In the genomic region with DNA sequence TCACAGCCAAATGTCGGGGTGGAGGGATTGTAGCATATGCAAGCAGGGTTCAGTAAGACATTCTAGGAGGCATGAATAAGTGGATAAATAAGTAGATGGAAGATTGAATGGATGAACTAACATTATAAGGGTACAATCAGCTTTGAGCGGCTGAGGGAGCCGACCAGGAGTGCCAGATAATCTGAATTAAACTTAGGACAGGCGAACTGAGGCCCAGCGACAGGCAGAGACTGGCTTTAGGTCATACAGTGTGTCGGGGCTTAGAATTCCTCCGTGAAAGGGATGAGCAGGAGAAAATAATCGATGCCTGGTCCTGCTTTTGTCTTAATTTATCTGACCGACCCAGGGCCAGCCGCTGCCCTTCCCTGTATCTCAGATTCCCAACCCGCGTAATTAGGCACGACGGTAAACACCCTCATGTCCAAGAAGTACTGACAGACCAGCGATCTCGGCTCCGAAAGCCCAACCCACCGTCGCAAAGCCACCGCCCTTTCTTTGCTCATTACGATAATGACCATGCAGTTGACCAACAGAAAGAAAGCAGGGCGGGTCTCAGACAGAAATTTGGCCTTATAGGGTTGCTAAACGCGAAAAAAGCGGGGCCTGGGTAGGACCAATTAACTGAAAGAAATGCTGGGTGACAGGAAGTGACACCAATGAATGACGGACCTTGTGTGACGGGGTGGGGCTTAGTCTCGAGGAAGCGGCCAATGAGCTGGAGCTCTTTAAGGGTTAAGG, we compare ENCODE assay signal across 8 cellular contexts. TPM values are rescaled to one million over a fixed set of nuclear protein-coding genes. Genes with fewer than 3 reads are reported as not detected.
DNase-seq lines count a peak whose midpoint lies in the region; ATAC-seq, FAIRE-seq and TF ChIP-seq lines count a peak whose summit lies in the region.

No MANE protein-coding gene starts in this region.

- DNase-seq in AG09319 (ENCODE audit: extremely low read depth, low read depth) = peak; percentile 99
- DNase-seq in NCI-H2227 (lab: John Stamatoyannopoulos, UW; ENCODE audit: unreplicated experiment) = peak; percentile 99
- DNase-seq in cerebellum (ENCODE audit: low spot score) = peak; percentile 95
- DNase-seq in keratinocyte (ENCODE audit: low read depth, low spot score) = peak; percentile 86
- DNase-seq in stimulated activated CD4-positive, alpha-beta T cell treated with anti-CD3 and anti-CD28 coated beads, Interleukin-12 subunit alpha, Interleukin-12 subunit beta, amount 100 ng/mL, for 48 hours (ENCODE audit: low read depth in 2 of 3, low spot score in 1 of 3) = peak; percentile 80 to 86 (median 83)

- peaks cover 4% of the 10 kb centered on the region for H3K79me2 ChIP-seq in keratinocyte (ENCODE audit: control insufficient read depth, insufficient read depth, low read length)

- no peaks in the 10 kb centered on the region for H4K20me1 ChIP-seq in keratinocyte (ENCODE audit: control insufficient read depth, extremely low read depth, insufficient read depth, low read length)

- no peaks in the 10 kb centered on the region for H3K9me1 ChIP-seq in keratinocyte (ENCODE audit: control insufficient read depth, extremely low read depth, insufficient read depth, low read length)

- ATAC-seq in GM18909 (IDR thresholded peaks at IDR 0.05; ENCODE audit: poor library complexity, unreplicated experiment) (peak; percentile 89), HG03159 (IDR thresholded peaks at IDR 0.05; ENCODE audit: unreplicated experiment) (peak; percentile 88)

- peak overlapping the region; percentile 99 for H3K9ac ChIP-seq in keratinocyte (ENCODE audit: control insufficient read depth, extremely low read depth, insufficient read depth, low read length)

- dilution Hi-C loops in keratinocyte (cut with MboI; ENCODE audit: extremely low pct_ligation_motif_present, low sequenced_read_pairs) = no loop called here

- H3K4me3 ChIP-seq in WI38 (ENCODE audit: low read depth, low read length) = peak overlapping the region; percentile 82
- peak overlapping the region; percentile 50 to 91 (median 62) for H3K4me3 ChIP-seq in keratinocyte (ENCODE audit: control insufficient read depth in 2 of 3, extremely low read depth in 1 of 3, insufficient read depth in 2 of 3, low read depth in 1 of 3, low read length in 3 of 3)

- H3K4me1 ChIP-seq in keratinocyte (ENCODE audit: control insufficient read depth, extremely low read depth, insufficient read depth, low read length) = peaks cover 46% of the 10 kb centered on the region

- H3K27me3 ChIP-seq in keratinocyte (ENCODE audit: control insufficient read depth, extremely low read depth, insufficient read depth, low read length) = no peaks in the 10 kb centered on the region

- peak overlapping the region; percentile 85 for H3K4me2 ChIP-seq in keratinocyte (ENCODE audit: control insufficient read depth, extremely low read depth, insufficient read depth, low read depth, low read length)

- TF ChIP-seq CTCF in AG09319 (IDR thresholded peaks at IDR 0.05; ENCODE audit: low read depth, low read length) = no peak
- no peak for TF ChIP-seq CTCF in WI38 (IDR thresholded peaks at IDR 0.05; ENCODE audit: low read depth, low read length)
- TF ChIP-seq CTCF in keratinocyte (optimal IDR thresholded peaks at IDR 0.05 in 1 of 3, IDR thresholded peaks at IDR 0.05 in 1 of 3, conservative IDR thresholded peaks at IDR 0.05 in 1 of 3; ENCODE audit: extremely low read depth in 1 of 3, insufficient read depth in 2 of 3, low read length in 3 of 3) = no peak

- H3K36me3 ChIP-seq in keratinocyte (ENCODE audit: control insufficient read depth in 2 of 2, extremely low read depth in 1 of 2, insufficient read depth in 2 of 2, low read length in 2 of 2) = peaks cover 0 to 9% of the 10 kb centered on the region in 2 experiments

- H3K9me3 ChIP-seq in keratinocyte (ENCODE audit: control insufficient read depth, low read depth, low read length) = no peaks in the 10 kb centered on the region

- peak overlapping the region; percentile 99 for H3K27ac ChIP-seq in keratinocyte (ENCODE audit: control insufficient read depth, insufficient read depth, low read length)

- H2AFZ ChIP-seq in keratinocyte (ENCODE audit: control insufficient read depth, low read length) = peak overlapping the region; percentile 91

- FAIRE-seq in keratinocyte (lab: Jason Lieb, UNC) = peak; percentile 89

RNA-seq across cellular contexts. Expression of a gene that starts 0.5 kb away (rescaled TPM):
- total RNA-seq in cerebellum = 8.5 TPM
- polyA plus RNA-seq in keratinocyte = 42.1 to 90.8 TPM (median 70.9 TPM) in 3 replicates
- 32.4 TPM for polyA plus RNA-seq in keratinocyte (2011; ENCODE audit: low read depth)
- 67.7 and 99.0 TPM in 2 replicates for polyA plus RNA-seq in keratinocyte (2011; cell fraction: cytosol; rRNA removed)
- 24.9 and 32.3 TPM in 2 replicates for polyA plus RNA-seq in keratinocyte (2011; cell fraction: nucleus; rRNA removed)
- 30.4 and 94.9 TPM in 2 replicates for polyA plus RNA-seq in keratinocyte (2012; ENCODE audit: low replicate concordance)
- 33.1 to 60.4 TPM (median 34.0 TPM) in 3 replicates for polyA minus RNA-seq in keratinocyte
- polyA minus RNA-seq in keratinocyte (2011; cell fraction: cytosol; rRNA and poly(A)+ RNA removed) = 16.9 TPM
- 3.2 and 6.1 TPM in 2 replicates for polyA minus RNA-seq in keratinocyte (2011; cell fraction: nucleus; rRNA and poly(A)+ RNA removed)

RNA-seq across cellular contexts. Expression of a gene that starts 6.2 kb away (rescaled TPM):
- total RNA-seq in cerebellum = not detected
- polyA plus RNA-seq in keratinocyte = not detected in 3 replicates
- polyA plus RNA-seq in keratinocyte (2011; ENCODE audit: low read depth) = not detected
- not detected in 2 replicates for polyA plus RNA-seq in keratinocyte (2011; cell fraction: cytosol; rRNA removed)
- not detected in 2 replicates for polyA plus RNA-seq in keratinocyte (2011; cell fraction: nucleus; rRNA removed)
- polyA plus RNA-seq in keratinocyte (2012; ENCODE audit: low replicate concordance) = not detected in 2 replicates
- polyA minus RNA-seq in keratinocyte = not detected in 3 replicates
- polyA minus RNA-seq in keratinocyte (2011; cell fraction: cytosol; rRNA and poly(A)+ RNA removed) = not detected
- not detected in 2 replicates for polyA minus RNA-seq in keratinocyte (2011; cell fraction: nucleus; rRNA and poly(A)+ RNA removed)

RNA-seq across cellular contexts. Expression of a gene that starts 8.9 kb away (rescaled TPM):
- total RNA-seq in cerebellum = 36.8 TPM
- polyA plus RNA-seq in keratinocyte = 88.5 to 151 TPM (median 131 TPM) in 3 replicates
- polyA plus RNA-seq in keratinocyte (2011; ENCODE audit: low read depth) = 8.6 TPM
- polyA plus RNA-seq in keratinocyte (2011; cell fraction: cytosol; rRNA removed) = 134 and 162 TPM in 2 replicates
- 63.4 and 68.9 TPM in 2 replicates for polyA plus RNA-seq in keratinocyte (2011; cell fraction: nucleus; rRNA removed)
- polyA plus RNA-seq in keratinocyte (2012; ENCODE audit: low replicate concordance) = 82.4 and 135 TPM in 2 replicates
- 210 to 319 TPM (median 261 TPM) in 3 replicates for polyA minus RNA-seq in keratinocyte
- 159 TPM for polyA minus RNA-seq in keratinocyte (2011; cell fraction: cytosol; rRNA and poly(A)+ RNA removed)
- polyA minus RNA-seq in keratinocyte (2011; cell fraction: nucleus; rRNA and poly(A)+ RNA removed) = 28.0 and 29.3 TPM in 2 replicates

RNA-seq across cellular contexts. Expression of a gene that starts 23.6 kb away (rescaled TPM):
- not detected for total RNA-seq in cerebellum
- polyA plus RNA-seq in keratinocyte = 21.0 to 74.6 TPM (median 23.5 TPM) in 3 replicates
- polyA plus RNA-seq in keratinocyte (2011; ENCODE audit: low read depth) = 61.0 TPM
- polyA plus RNA-seq in keratinocyte (2011; cell fraction: cytosol; rRNA removed) = 46.2 and 68.6 TPM in 2 replicates
- polyA plus RNA-seq in keratinocyte (2011; cell fraction: nucleus; rRNA removed) = 49.4 and 69.7 TPM in 2 replicates
- 33.1 and 102 TPM in 2 replicates for polyA plus RNA-seq in keratinocyte (2012; ENCODE audit: low replicate concordance)
- 10.5 to 37.4 TPM (median 11.6 TPM) in 3 replicates for polyA minus RNA-seq in keratinocyte
- 29.5 TPM for polyA minus RNA-seq in keratinocyte (2011; cell fraction: cytosol; rRNA and poly(A)+ RNA removed)
- 19.4 and 19.9 TPM in 2 replicates for polyA minus RNA-seq in keratinocyte (2011; cell fraction: nucleus; rRNA and poly(A)+ RNA removed)

RNA-seq across cellular contexts. Expression of a gene that starts 31.3 kb away (rescaled TPM):
- 12.5 TPM for total RNA-seq in cerebellum
- 4.2 to 6.7 TPM (median 5.2 TPM) in 3 replicates for polyA plus RNA-seq in keratinocyte
- 3.5 TPM for polyA plus RNA-seq in keratinocyte (2011; ENCODE audit: low read depth)
- 3.3 and 4.0 TPM in 2 replicates for polyA plus RNA-seq in keratinocyte (2011; cell fraction: cytosol; rRNA removed)
- polyA plus RNA-seq in keratinocyte (2011; cell fraction: nucleus; rRNA removed) = 2.7 and 4.0 TPM in 2 replicates
- 2.3 and 6.0 TPM in 2 replicates for polyA plus RNA-seq in keratinocyte (2012; ENCODE audit: low replicate concordance)
- 0.66 to 10.5 TPM (median 3.7 TPM) in 3 replicates for polyA minus RNA-seq in keratinocyte
- 3.1 TPM for polyA minus RNA-seq in keratinocyte (2011; cell fraction: cytosol; rRNA and poly(A)+ RNA removed)
- 0.74 and 1.6 TPM in 2 replicates for polyA minus RNA-seq in keratinocyte (2011; cell fraction: nucleus; rRNA and poly(A)+ RNA removed)

Comparison
In these comparisons a context has a peak if more than half of its experiments do, and no peak if none do; other contexts are left out.
1. Peak in every context shown above with its lines: DNase-seq, ATAC-seq, H3K4me3 ChIP-seq and H3K27ac ChIP-seq.